In genomic region chr1:165144757-165145397, GRCh38 we compare ENCODE assay signal across 8 cellular contexts.
DNase-seq lines count a peak whose midpoint lies in the region; ATAC-seq and FAIRE-seq lines count a peak whose summit lies in the region.

No MANE protein-coding gene starts in this region.

- peak; percentile 69 for ATAC-seq in GM18498 (IDR thresholded peaks at IDR 0.05; ENCODE audit: unreplicated experiment)
- ATAC-seq in HG03159 (IDR thresholded peaks at IDR 0.05; ENCODE audit: unreplicated experiment) = peak; percentile 76

- peak; percentile 75 for DNase-seq in AG20443 (ENCODE audit: low spot score)
- peak; percentile 82 to 95 for DNase-seq in NCI-H526 (lab: John Stamatoyannopoulos, UW)
- DNase-seq in adipocyte (ENCODE audit: low read depth) = peak; percentile 73
- peak; percentile 20 for DNase-seq in hepatic stellate cell (ENCODE audit: low spot score)
- DNase-seq in small intestine = peak; percentile 38
- DNase-seq in effector CD4-positive, alpha-beta T cell = no peak

- H3K27ac ChIP-seq in small intestine (ENCODE audit: low read depth in 1 of 2, low read length in 1 of 2) = no peak overlapping the region

- H3K9ac ChIP-seq in adipocyte (ENCODE audit: low read length) = no peak overlapping the region

- H3K36me3 ChIP-seq in adipocyte (ENCODE audit: control insufficient read depth, insufficient read depth, low read length, severe bottlenecking) (no peaks in the 10 kb centered on the region), small intestine (ENCODE audit: control insufficient read depth in 2 of 2, insufficient read depth in 2 of 2, low read length in 2 of 2) (no peaks in the 10 kb centered on the region)

- peaks cover 54% of the 10 kb centered on the region for H3K27me3 ChIP-seq in adipocyte (replicated peaks; ENCODE audit: control insufficient read depth, insufficient read depth, low read length)
- H3K27me3 ChIP-seq in small intestine (ENCODE audit: control insufficient read depth in 2 of 2, insufficient read depth in 2 of 2, low read length in 2 of 2) = no peaks in the 10 kb centered on the region

- H3K4me1 ChIP-seq in adipocyte (ENCODE audit: control insufficient read depth, insufficient read depth, low read length) (no peaks in the 10 kb centered on the region), small intestine (ENCODE audit: control insufficient read depth in 2 of 2, insufficient read depth in 1 of 2, low read depth in 1 of 2, low read length in 1 of 2) (no peaks in the 10 kb centered on the region)

- H3K9me3 ChIP-seq in adipocyte (ENCODE audit: control insufficient read depth, low read length) (no peaks in the 10 kb centered on the region), small intestine (ENCODE audit: control insufficient read depth, low read depth) (no peaks in the 10 kb centered on the region)

- WGBS in small intestine, 3 donors = 25 to 28% (median 27%) methylated on average over 12 of the region's 12 CpGs

- no peak overlapping the region for H3K4me3 ChIP-seq in adipocyte (ENCODE audit: low read length)
- H3K4me3 ChIP-seq in small intestine (ENCODE audit: low read depth in 1 of 2, low read length in 2 of 2) = no peak overlapping the region

- FAIRE-seq in small intestine (lab: Jason Lieb, UNC) = no peak
